In genomic region chr9:69674741-69675438, GRCh38 we compare ENCODE assay signal across 10 cellular contexts. TPM values are rescaled to one million over a fixed set of nuclear protein-coding genes. Genes with fewer than 3 reads are reported as not detected.
A peak's percentile ranks its signal among the peaks of the same experiment; 100 is the strongest.
DNase-seq lines count a peak whose midpoint lies in the region; TF ChIP-seq lines count a peak whose summit lies in the region.
"Had no signal": no experiment of that assay in that cellular context is flagged by ENCODE, and none has a peak within 500 bp of the region (broad histone marks: within the 10 kb centered on the region; RNA-seq: fewer than 3 reads in every experiment).

No MANE protein-coding gene starts in this region.

- H3K36me3 ChIP-seq in parathyroid adenoma (ENCODE audit: control insufficient read depth, insufficient read depth, low read length): no peaks in the 10 kb centered on the region
- no peaks in the 10 kb centered on the region for H3K36me3 ChIP-seq in transverse colon
- H3K36me3 ChIP-seq: pancreas had no signal

- H3K4me3 ChIP-seq in epithelial cell of esophagus (ENCODE audit: low read length) (no peak overlapping the region), parathyroid adenoma (ENCODE audit: low read depth, low read length) (no peak overlapping the region), transverse colon (no peak overlapping the region)
- H3K4me3 ChIP-seq: dorsolateral prefrontal cortex, pancreas had no signal

- H3K4me1 ChIP-seq in parathyroid adenoma (peaks cover 6% of the 10 kb centered on the region), transverse colon (peaks cover 2 to 14% (median 10%) of the 10 kb centered on the region in 4 donors)
- H3K4me1 ChIP-seq: pancreas had no signal

- in situ Hi-C loops in transverse colon (cut with MboI; ENCODE audit: low pct_ligation_motif_present in 1 of 4, low pct_unique_long_range_greater_than_20kb in 1 of 4, low sequenced_read_pairs in 3 of 4): loop anchor here in 3 of 4 donors (10.0 to 25.0 kb wide), 3 partner anchors 112 to 200 kb away; no protein-coding TSS in a partner anchor

- DNase-seq in Daoy (ENCODE audit: low read depth) (peak; percentile 67), NCI-H446 treated with DMSO at 0.1 percent for 48 hours (lab: John Stamatoyannopoulos, UW) (peak; percentile 66), epithelial cell of esophagus (ENCODE audit: low read depth) (peak; percentile 76), caudate nucleus (lab: John Stamatoyannopoulos, UW) (no peak), transverse colon (no peak), LoVo (ENCODE audit: low spot score) (no peak), NCI-H1048 (lab: John Stamatoyannopoulos, UW) (no peak)
- DNase-seq: dorsolateral prefrontal cortex, pancreas had no signal

- no peak for TF ChIP-seq POLR2A in transverse colon (IDR thresholded peaks at IDR 0.05)

- H3K79me2 ChIP-seq in parathyroid adenoma: no peaks in the 10 kb centered on the region

- H3K4me2 ChIP-seq in parathyroid adenoma (ENCODE audit: low read length): peak overlapping the region; percentile 41

- no peaks in the 10 kb centered on the region for H3K27me3 ChIP-seq in parathyroid adenoma (ENCODE audit: control insufficient read depth, insufficient read depth, low read length)
- no peaks in the 10 kb centered on the region for H3K27me3 ChIP-seq in transverse colon
- H3K27me3 ChIP-seq: dorsolateral prefrontal cortex, pancreas had no signal

- no peak overlapping the region for H3K9ac ChIP-seq in parathyroid adenoma

- WGBS in transverse colon (ENCODE audit: low coverage in 1 of 2), 2 donors: 53 to 64% methylated on average over 3 of the region's 3 CpGs

- no peak for TF ChIP-seq EP300 in transverse colon (IDR thresholded peaks at IDR 0.05; ENCODE audit: low read depth)

- intact Hi-C loops in transverse colon (cut with DNase I; ENCODE audit: low total_unique reads): no loop called here

- peak overlapping the region; percentile 74 for H2AFZ ChIP-seq in parathyroid adenoma

- H3K27ac ChIP-seq in parathyroid adenoma: peak overlapping the region; percentile 32
- no peak overlapping the region for H3K27ac ChIP-seq in caudate nucleus (ENCODE audit: low read depth, low read length)
- H3K27ac ChIP-seq in transverse colon: no peak overlapping the region
- H3K27ac ChIP-seq: pancreas had no signal

- TF ChIP-seq CTCF in epithelial cell of esophagus (IDR thresholded peaks at IDR 0.05; ENCODE audit: insufficient read depth, low read depth, low read length, missing control alignments): no peak
- no peak for TF ChIP-seq CTCF in parathyroid adenoma (IDR thresholded peaks at IDR 0.05)
- no peak for TF ChIP-seq CTCF in transverse colon (IDR thresholded peaks at IDR 0.05)

- H3K9me3 ChIP-seq in parathyroid adenoma (ENCODE audit: control insufficient read depth, low read length) (no peaks in the 10 kb centered on the region), transverse colon (no peaks in the 10 kb centered on the region)
- H3K9me3 ChIP-seq: pancreas had no signal

RNA-seq across cellular contexts. Expression of gene APBA1, which starts 2.7 kb away (rescaled TPM):
- total RNA-seq in Daoy (2014; rRNA removed; shearing (Covaris generic)): 1.7 and 6.7 TPM in 2 replicates
- 10 to 100 TPM in 2 of 4 donors, 1 to 10 TPM in 2; 7.6 to 11.6 (median 10.2) TPM for total RNA-seq in transverse colon

Comparison
In these comparisons a context has a peak if more than half of its experiments do, and no peak if none do; other contexts are left out.
1. DNase-seq: peak in Daoy (single experiment), NCI-H446 treated with DMSO at 0.1 percent for 48 hours (single experiment) and epithelial cell of esophagus (single experiment); none in caudate nucleus (0 of 61), transverse colon (single experiment), LoVo (single experiment) and NCI-H1048 (single experiment).